In genomic region chr5:24629798-24630197, GRCh38 we compare ENCODE assay signal across 7 cellular contexts. TPM values are rescaled to one million over a fixed set of nuclear protein-coding genes. Genes with fewer than 3 reads are reported as not detected.
"Had no signal": no experiment of that assay in that cellular context is flagged by ENCODE, and none has a peak within 500 bp of the region (broad histone marks: within the 10 kb centered on the region; RNA-seq: fewer than 3 reads in every experiment).

No MANE protein-coding gene starts in this region.

- ATAC-seq: GM23338, HepG2 had no signal

- DNase-seq: H9, HCEC 1CT had no signal

- H3K4me2 ChIP-seq: GM23338 had no signal

- H3K4me3 Mint-ChIP-seq: GM23338, H9, IgD-negative memory B cell had no signal

- H3K4me3 ChIP-seq: GM23338 had no signal

- H3K36me3 Mint-ChIP-seq: IgD-negative memory B cell had no signal

- H2AFZ ChIP-seq: GM23338 had no signal

- H3K27ac Mint-ChIP-seq: GM23338, IgD-negative memory B cell had no signal

- H3K4me1 Mint-ChIP-seq: H9, IgD-negative memory B cell had no signal

- H3K9me3 Mint-ChIP-seq: GM23338, H9 had no signal

- H3K27me3 Mint-ChIP-seq: IgD-negative memory B cell had no signal

- H3K27ac ChIP-seq: HL-60 had no signal

RNA-seq across cellular contexts. Expression of gene CDH10, which starts 15.0 kb away (rescaled TPM):
- total RNA-seq: GM23338, H1 had no signal
- polyA plus RNA-seq: GM23338, IgD-negative memory B cell had no signal
